In genomic region chr9:79630521-79631403, GRCh38 we compare ENCODE assay signal across 13 cellular contexts. TPM values are rescaled to one million over a fixed set of nuclear protein-coding genes. Genes with fewer than 3 reads are reported as not detected.
A peak's percentile ranks its signal among the peaks of the same experiment; 100 is the strongest.
DNase-seq lines count a peak whose midpoint lies in the region; ATAC-seq and TF ChIP-seq lines count a peak whose summit lies in the region.
"Had no signal": no experiment of that assay in that cellular context is flagged by ENCODE, and none has a peak within 500 bp of the region (broad histone marks: within the 10 kb centered on the region; RNA-seq: fewer than 3 reads in every experiment).

No MANE protein-coding gene starts in this region.

- peak overlapping the region in 1 of 2 donors; percentile 76 for H3K27ac Mint-ChIP-seq in activated naive CD4-positive, alpha-beta T cell treated with anti-CD3 and anti-CD28 coated beads, Interleukin-2, amount 50 U/mL, for 72 hours

- no peak overlapping the region for H3K4me3 ChIP-seq in KMS-11 (IDR thresholded peaks at IDR 0.05; ENCODE audit: insufficient read depth, low read depth, low read length)
- H3K4me3 ChIP-seq: coronary artery, lower lobe of right lung had no signal

- no peaks in the 10 kb centered on the region for H3K79me2 ChIP-seq in KMS-11 (ENCODE audit: insufficient read depth, low read depth)

- no peak overlapping the region; the same call in 1 of the 2 replicates for H3K9ac ChIP-seq in KMS-11

- H4K20me1 ChIP-seq in KMS-11 (ENCODE audit: insufficient read depth): no peaks in the 10 kb centered on the region

- H3K9me3 Mint-ChIP-seq in activated naive CD4-positive, alpha-beta T cell treated with anti-CD3 and anti-CD28 coated beads, Interleukin-2, amount 50 U/mL, for 72 hours: no peaks in the 10 kb centered on the region

- ATAC-seq in activated naive CD4-positive, alpha-beta T cell treated with anti-CD3 and anti-CD28 coated beads, Interleukin-2, amount 50 U/mL, for 72 hours: peak; percentile 62 to 89
- ATAC-seq in HG02623 (IDR thresholded peaks at IDR 0.05; ENCODE audit: unreplicated experiment): peak; percentile 75
- ATAC-seq: foreskin keratinocyte, lower lobe of right lung, right cardiac atrium had no signal

- H2AFZ ChIP-seq in KMS-11 (ENCODE audit: low read depth): no peak overlapping the region

- TF ChIP-seq CTCF in KMS-11 (conservative IDR thresholded peaks at IDR 0.05; ENCODE audit: low read depth, low read length): no peak

- no peaks in the 10 kb centered on the region for H3K27me3 ChIP-seq in KMS-11 (ENCODE audit: insufficient read depth, low read depth)
- H3K27me3 ChIP-seq: foreskin keratinocyte had no signal

- peaks cover 5 to 17% of the 10 kb centered on the region in 2 donors for H3K36me3 Mint-ChIP-seq in activated naive CD4-positive, alpha-beta T cell treated with anti-CD3 and anti-CD28 coated beads, Interleukin-2, amount 50 U/mL, for 72 hours

- H3K27ac ChIP-seq in KMS-11: peak overlapping the region; percentile 16; the same call in 1 of the 2 replicates
- H3K27ac ChIP-seq: coronary artery, foreskin keratinocyte, lower lobe of right lung had no signal

- in situ Hi-C loops in ACHN (cut with HindIII; ENCODE audit: low pct_ligation_motif_present, low pct_unique_long_range_greater_than_20kb, low sequenced_read_pairs): no loop called here

- H3K4me2 ChIP-seq in KMS-11: peak overlapping the region; percentile 41

- no peaks in the 10 kb centered on the region for H3K36me3 ChIP-seq in KMS-11 (ENCODE audit: insufficient read depth)
- H3K36me3 ChIP-seq: lower lobe of right lung had no signal

- DNase-seq in activated naive CD4-positive, alpha-beta T cell treated with anti-CD3 and anti-CD28 coated beads, Interleukin-2, amount 50 U/mL, for 72 hours (ENCODE audit: low spot score in 2 of 2): no peak
- no peak for DNase-seq in activated naive CD4-positive, alpha-beta T cell (lab: John Stamatoyannopoulos, UW)
- DNase-seq in NCI-H2029 treated with DMSO at 0.1 percent for 48 hours (lab: John Stamatoyannopoulos, UW) (no peak), dermis blood vessel endothelial cell (no peak), ACHN (no peak)
- DNase-seq in activated effector memory CD4-positive, alpha-beta T cell treated with Interleukin-2 at 50 U/mL for 16 hours: no peak
- DNase-seq: foreskin keratinocyte, Kasumi-1, lower lobe of right lung, right cardiac atrium had no signal

- H3K4me1 ChIP-seq in KMS-11 (ENCODE audit: low read depth, poor library complexity, severe bottlenecking): peaks cover 16% of the 10 kb centered on the region
- H3K4me1 ChIP-seq: lower lobe of right lung had no signal

RNA-seq across cellular contexts. Expression of gene TLE4, which starts 59.0 kb away (rescaled TPM):
- 10 to 100 TPM; 19.5 to 20.9 TPM for total RNA-seq in activated naive CD4-positive, alpha-beta T cell treated with anti-CD3 and anti-CD28 coated beads, Interleukin-2, amount 50 U/mL, for 72 hours
- 23.7 and 25.5 TPM in 2 replicates for total RNA-seq in dermis blood vessel endothelial cell
